ENCODE assay signal across 8 cellular contexts in the genomic region with DNA sequence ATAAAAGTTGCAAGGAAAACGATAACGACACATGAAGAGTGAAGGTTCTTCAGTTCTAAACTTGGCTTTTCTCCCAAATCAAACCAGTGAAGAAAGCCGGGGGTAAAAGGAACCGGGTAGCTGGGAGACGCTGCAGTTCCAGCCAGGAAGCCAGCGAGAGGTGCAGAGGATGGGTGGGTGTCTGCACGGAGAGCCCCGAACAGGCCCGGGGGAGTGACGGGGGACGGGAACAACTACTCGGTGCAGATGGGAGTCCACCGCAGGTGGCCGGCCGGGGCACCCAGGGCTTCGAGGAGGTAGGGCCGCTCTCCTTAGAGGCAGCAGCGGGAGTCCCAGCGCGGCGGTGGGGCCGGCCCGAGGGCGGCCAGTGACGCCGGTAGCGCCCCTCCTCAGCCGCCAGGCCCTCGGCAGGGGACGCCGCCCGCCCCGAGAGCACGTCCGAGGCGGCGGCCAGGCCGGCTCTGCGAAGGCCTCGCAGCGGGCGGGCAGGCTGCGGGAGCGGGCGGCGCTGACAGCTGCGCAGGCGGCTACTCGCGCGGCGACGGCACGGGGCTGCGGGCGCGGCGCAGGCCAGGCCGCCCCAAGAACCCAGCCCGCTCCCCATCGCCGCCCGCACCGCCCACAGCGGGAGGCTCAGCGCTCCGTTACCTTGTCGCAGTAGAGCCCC. TPM values are rescaled to one million over a fixed set of nuclear protein-coding genes. Genes with fewer than 3 reads are reported as not detected.
DNase-seq lines count a peak whose midpoint lies in the region; ATAC-seq and TF ChIP-seq lines count a peak whose summit lies in the region.

No MANE protein-coding gene starts in this region.

- POLR2A ChIA-PET in AG04450 (lab: Yijun Ruan, JAX) (interaction anchor here (0.7 to 4.4 kb wide), 6 partner anchors 12 to 165 kb away, joined by 3 to 25 read pairs (median 4); a partner anchor contains a TSS), PC-9 (lab: Charles Lee; ENCODE audit: unreplicated experiment) (interaction anchor here (0.5 to 0.8 kb wide), 4 partner anchors 37 to 266 kb away, joined by 3 to 12 read pairs (median 5); no protein-coding TSS in a partner anchor)

- H3K4me3 ChIP-seq in AG04450 (ENCODE audit: low read depth, low read length) (peak overlapping the region; percentile 77), PC-9 (peak overlapping the region; percentile 83), right cardiac atrium (ENCODE audit: low read length) (peak overlapping the region; percentile 97), psoas muscle (peak overlapping the region; percentile 83)

- H3K9me3 ChIP-seq in AG04450 (ENCODE audit: control insufficient read depth, insufficient read depth, low read length) (peaks cover 5% of the 10 kb centered on the region), PC-9 (ENCODE audit: insufficient read depth, low read depth) (no peaks in the 10 kb centered on the region), right cardiac atrium (ENCODE audit: control insufficient read depth, low read length) (no peaks in the 10 kb centered on the region), psoas muscle (no peaks in the 10 kb centered on the region)

- BruUV-seq in PC-9 (replicated peaks; lab: Mats Ljungman, UMichigan): no TSS peak

- H3K36me3 ChIP-seq in PC-9 (ENCODE audit: low read depth) (no peaks in the 10 kb centered on the region; the same call in 1 of the 2 replicates), psoas muscle (ENCODE audit: insufficient read depth in 1 of 2, low read depth in 1 of 2) (no peaks in the 10 kb centered on the region)

- H3K4me2 ChIP-seq in PC-9: peak overlapping the region; percentile 99

- H3K4me1 Mint-ChIP-seq in activated naive CD8-positive, alpha-beta T cell (ENCODE audit: low read depth): peaks cover 55% of the 10 kb centered on the region

- peak; percentile 37 for ATAC-seq in GM18861 (IDR thresholded peaks at IDR 0.05; ENCODE audit: unreplicated experiment)
- peak; percentile 42 for ATAC-seq in HG03066 (IDR thresholded peaks at IDR 0.05; ENCODE audit: low read depth, unreplicated experiment)
- ATAC-seq in right cardiac atrium: peak; percentile 61 to 62
- ATAC-seq in psoas muscle: peak; percentile 54 to 69 (median 65)

- no peaks in the 10 kb centered on the region for H3K9me3 Mint-ChIP-seq in activated naive CD8-positive, alpha-beta T cell (ENCODE audit: low read depth)

- H3K27me3 Mint-ChIP-seq in activated naive CD8-positive, alpha-beta T cell: no peaks in the 10 kb centered on the region

- H3K4me3 Mint-ChIP-seq in activated naive CD8-positive, alpha-beta T cell: peak overlapping the region; percentile 98

- under 1% methylated on average over 68 of the region's 68 CpGs for WGBS in right cardiac atrium
- WGBS in psoas muscle, 3 donors: 0 to 1% (median 1%) methylated on average over 36 to 68 of the region's 68 CpGs

- intact Hi-C loops in PC-9 (cut with micrococcal nuclease; ENCODE audit: unreplicated experiment) (loop anchor here (1.0 to 10.0 kb wide), 5 partner anchors 27 to 650 kb away; a partner anchor contains a TSS), right cardiac atrium (cut with DNase I) (loop anchor here in 1 of 4 donors (10.0 kb wide), 1 partner anchor 170 kb away; no protein-coding TSS in a partner anchor), psoas muscle (cut with DNase I) (loop anchor here (2.0 to 10.0 kb wide), 6 partner anchors 176 to 820 kb away; a partner anchor contains a TSS)

- peak overlapping the region; percentile 92 for H3K27ac Mint-ChIP-seq in activated naive CD8-positive, alpha-beta T cell

- CTCF ChIA-PET in AG04450 (lab: Charles Lee) (interaction anchor here (0.7 to 1.1 kb wide), 2 partner anchors 54 to 151 kb away, joined by 3 read pairs; no protein-coding TSS in a partner anchor), PC-9 (lab: Charles Lee) (no interaction called here)

- peak overlapping the region; percentile 84; the same call in 1 of the 2 replicates for H2AFZ ChIP-seq in PC-9

- H3K79me2 ChIP-seq in PC-9 (ENCODE audit: low read depth): peaks cover 49% of the 10 kb centered on the region

- no peaks in the 10 kb centered on the region; the same call in 1 of the 2 replicates for H3F3A ChIP-seq in PC-9 (ENCODE audit: insufficient read depth, low read depth)

- DNase-seq in AG04450 (ENCODE audit: low read depth, low spot score): no peak
- DNase-seq in PC-9: no peak
- DNase-seq in right cardiac atrium: peak; percentile 48 to 78 (median 76)
- peak; percentile 45 to 68 for DNase-seq in psoas muscle
- DNase-seq in NCI-H524 treated with DMSO at 0.1 percent for 48 hours (lab: John Stamatoyannopoulos, UW): no peak

- no peaks in the 10 kb centered on the region for H3K36me3 Mint-ChIP-seq in activated naive CD8-positive, alpha-beta T cell

- H3K27ac ChIP-seq in AG04450 (ENCODE audit: low read depth, low read length) (peak overlapping the region; percentile 60), PC-9 (peak overlapping the region; percentile 52), right cardiac atrium (ENCODE audit: low read length) (peak overlapping the region; percentile 85), psoas muscle (peak overlapping the region; percentile 100)

- peaks cover 26% of the 10 kb centered on the region for H3K4me1 ChIP-seq in PC-9 (replicated peaks; ENCODE audit: insufficient read depth)
- H3K4me1 ChIP-seq in right cardiac atrium (ENCODE audit: control insufficient read depth, insufficient read depth, low read length): no peaks in the 10 kb centered on the region
- H3K4me1 ChIP-seq in psoas muscle: peaks cover 39% of the 10 kb centered on the region

- no peaks in the 10 kb centered on the region for H3K9me2 ChIP-seq in PC-9 (ENCODE audit: insufficient read depth)

- H3K27me3 ChIP-seq in AG04450 (ENCODE audit: control insufficient read depth, insufficient read depth, low read length) (no peaks in the 10 kb centered on the region), PC-9 (ENCODE audit: insufficient read depth, low read depth) (no peaks in the 10 kb centered on the region), right cardiac atrium (ENCODE audit: control insufficient read depth, insufficient read depth) (no peaks in the 10 kb centered on the region), psoas muscle (ENCODE audit: insufficient read depth in 3 of 3, low read length in 2 of 3) (no peaks in the 10 kb centered on the region)

- no peaks in the 10 kb centered on the region for H4K20me1 ChIP-seq in PC-9 (ENCODE audit: insufficient read depth)

- TF ChIP-seq CTCF in AG04450 (IDR thresholded peaks at IDR 0.05; ENCODE audit: low read depth, low read length) (no peak), PC-9 (conservative IDR thresholded peaks at IDR 0.05) (no peak), psoas muscle (IDR thresholded peaks at IDR 0.05) (no peak)

RNA-seq across cellular contexts. Expression of a gene that starts 0.5 kb away (rescaled TPM):
- polyA plus RNA-seq in AG04450 (2011; rRNA removed) (40.4 and 56.4 TPM in 2 replicates), right cardiac atrium (52.8 TPM), psoas muscle (10 to 100 TPM; 46.1 to 68.5 (median 49.1) TPM)
- 40.6 and 59.1 TPM in 2 replicates for polyA minus RNA-seq in AG04450 (2011; rRNA and poly(A)+ RNA removed)
- total RNA-seq in PC-9 (2021) (40.7 and 45.0 TPM in 2 replicates), right cardiac atrium (10 to 100 TPM; 80.8 to 90.1 (median 88.3) TPM), psoas muscle (10 to 100 TPM; 53.9 to 91.2 (median 67.9) TPM)

RNA-seq across cellular contexts. Expression of a gene that starts 26.9 kb away (rescaled TPM):
- polyA plus RNA-seq in AG04450 (2011; rRNA removed) (31.6 and 47.3 TPM in 2 replicates), right cardiac atrium (60.3 TPM), psoas muscle (10 to 100 TPM; 19.6 to 44.2 (median 23.4) TPM)
- polyA minus RNA-seq in AG04450 (2011; rRNA and poly(A)+ RNA removed): 10.2 and 11.5 TPM in 2 replicates
- total RNA-seq in PC-9 (2021) (20.5 and 32.4 TPM in 2 replicates), right cardiac atrium (10 to 100 TPM; 32.6 to 40.9 (median 35.0) TPM), psoas muscle (10 to 100 TPM; 16.3 to 22.7 (median 19.7) TPM)

RNA-seq across cellular contexts. Expression of a gene that starts 48.2 kb away (rescaled TPM):
- polyA plus RNA-seq in AG04450 (2011; rRNA removed) (23.7 and 27.6 TPM in 2 replicates), right cardiac atrium (9.8 TPM), psoas muscle (1 to 10 TPM in 2 of 3 donors, under 1 TPM in 1; 0.98 to 1.5 (median 1.5) TPM)
- polyA minus RNA-seq in AG04450 (2011; rRNA and poly(A)+ RNA removed): 5.7 and 6.9 TPM in 2 replicates
- total RNA-seq in PC-9 (2021) (0.31 TPM in 1 of 2 replicates, not detected in the other), right cardiac atrium (10 to 100 TPM in 1 of 4 donors, 1 to 10 TPM in 3; 6.3 to 10.9 (median 8.2) TPM), psoas muscle (1 to 10 TPM; 1.2 to 2.1 (median 1.3) TPM)

Comparison
In these comparisons a context has a peak if more than half of its experiments do, and no peak if none do; other contexts are left out.
1. DNase-seq: peak in right cardiac atrium (3 of 3) and psoas muscle (2 of 2); none in AG04450 (single experiment), PC-9 (0 of 2) and NCI-H524 treated with DMSO at 0.1 percent for 48 hours (single experiment).
2. Peak in every context shown above with its lines, with median percentiles within 50 percentile points of each other: H3K27ac ChIP-seq, H3K4me3 ChIP-seq and ATAC-seq.